Comparison of ENCODE assay signal across 1 cellular context in the genomic region with DNA sequence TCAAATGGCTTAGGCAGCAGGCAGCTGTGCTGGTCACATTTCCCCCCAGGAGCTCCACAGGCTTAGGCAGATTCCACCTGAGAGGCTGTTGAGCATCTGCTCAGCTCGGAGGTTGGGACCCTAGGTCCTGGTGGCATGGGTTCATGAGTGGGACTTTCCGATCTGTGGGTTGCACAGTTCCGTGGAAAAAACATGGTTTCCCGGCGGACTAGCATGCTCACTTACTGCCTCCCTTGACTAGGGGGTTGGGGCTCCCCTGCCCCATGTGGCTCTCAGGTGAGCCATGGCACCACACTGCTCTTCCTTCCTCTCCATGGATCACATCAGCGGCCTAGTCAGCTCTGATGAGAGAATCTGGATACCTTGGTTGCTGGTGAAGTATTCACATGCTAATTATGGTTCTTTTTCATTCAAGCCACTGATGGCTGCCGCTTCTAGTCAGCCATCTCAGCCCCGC.
TF ChIP-seq lines count a peak whose summit lies in the region.

No MANE protein-coding gene starts in this region.

TF ChIP-seq in H1, 55 proteins besides CTCF, POLR2A, EP300 and RAD21 (continued from another document):
- TF ChIP-seq HDAC2 (IDR thresholded peaks at IDR 0.05; ENCODE audit: borderline replicate concordance in 1 of 2, low read depth in 2 of 2, low read length in 2 of 2): peak in 1 of 2 experiments; percentile 88; a peak in 2 of 4 replicates
- no peak for TF ChIP-seq RXRA (IDR thresholded peaks at IDR 0.05; ENCODE audit: insufficient read depth, low read depth, low read length)
- TF ChIP-seq NANOG (IDR thresholded peaks at IDR 0.05; ENCODE audit: insufficient read depth, low read depth, low read length, poor library complexity, severe bottlenecking): no peak
- TF ChIP-seq SIX5 (IDR thresholded peaks at IDR 0.05; ENCODE audit: low read depth, low read length): no peak
- no peak for TF ChIP-seq TAF7 (optimal IDR thresholded peaks at IDR 0.05; ENCODE audit: borderline replicate concordance, low read depth, low read length)
- 0 out of 2 replicates have a peak, but pooled peaks have one; percentile 36 for TF ChIP-seq SP1 (IDR thresholded peaks at IDR 0.05; ENCODE audit: low read depth, low read length)
- 0 out of 2 replicates have a peak, but pooled peaks have one; percentile 19 for TF ChIP-seq PHF8 (conservative IDR thresholded peaks at IDR 0.05; ENCODE audit: low read depth, low read length)
- TF ChIP-seq CHD1 (IDR thresholded peaks at IDR 0.05; ENCODE audit: low read depth, low read length): no peak
- no peak for TF ChIP-seq GABPA (IDR thresholded peaks at IDR 0.05; ENCODE audit: borderline replicate concordance, insufficient read depth, low read length)
- TF ChIP-seq ASH2L (IDR thresholded peaks at IDR 0.05; ENCODE audit: low read length): peak; percentile 56
- TF ChIP-seq BCL11A (IDR thresholded peaks at IDR 0.05; ENCODE audit: low read depth in 2 of 2, low read length in 2 of 2): no peak
- TF ChIP-seq SRF (IDR thresholded peaks at IDR 0.05; ENCODE audit: low read depth, low read length): 0 out of 2 replicates have a peak, but pooled peaks have one; percentile 4
- TF ChIP-seq YY1 (IDR thresholded peaks at IDR 0.05; ENCODE audit: low read depth, low read length): peak; percentile 72; the same call in 1 of the 2 replicates
- no peak for TF ChIP-seq USF2 (IDR thresholded peaks at IDR 0.05; ENCODE audit: low read length)
- TF ChIP-seq HDAC6 (IDR thresholded peaks at IDR 0.05; ENCODE audit: low read depth, low read length): no peak
- TF ChIP-seq JUN (IDR thresholded peaks at IDR 0.05; ENCODE audit: low read depth, low read length): no peak
- 0 out of 2 replicates have a peak, but pooled peaks have one; percentile 31 for TF ChIP-seq POU5F1 (IDR thresholded peaks at IDR 0.05; ENCODE audit: low read depth, low read length)
